In the genomic region with DNA sequence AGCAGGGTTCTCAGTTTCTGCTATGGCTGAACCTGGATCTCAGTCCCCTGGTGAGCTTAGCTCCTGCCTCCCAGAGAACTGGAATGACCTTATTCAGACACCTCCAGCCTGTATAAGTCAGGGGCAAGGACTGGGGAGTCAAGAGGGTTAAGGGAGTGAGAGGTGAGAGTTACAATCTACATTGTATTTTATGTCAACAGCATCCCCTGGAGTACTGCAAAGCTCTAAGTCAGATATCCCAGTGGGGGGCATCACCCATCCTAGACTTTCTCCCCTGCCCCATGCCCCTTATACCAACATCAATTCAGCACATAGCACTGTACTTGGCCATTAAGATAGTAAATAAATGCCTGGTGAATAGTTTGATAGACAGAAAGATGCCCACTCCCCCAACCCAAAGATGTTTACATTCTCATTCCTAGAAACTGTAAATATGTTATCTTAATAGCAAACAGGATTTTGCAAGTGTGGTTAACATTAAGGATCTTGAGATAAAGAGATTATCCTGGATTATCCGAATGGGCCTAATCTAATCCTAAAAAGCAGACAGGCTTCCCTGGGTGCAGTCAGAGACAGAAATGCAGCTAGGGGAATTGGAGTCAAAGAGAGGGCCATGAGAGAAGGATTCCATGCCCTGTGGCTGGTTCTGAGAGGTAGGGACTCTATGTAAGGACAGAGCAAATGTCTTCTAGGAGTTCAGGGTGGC, we compare ENCODE assay signal across 18 cellular contexts.
DNase-seq lines count a peak whose midpoint lies in the region; ATAC-seq and TF ChIP-seq lines count a peak whose summit lies in the region.
"Had no signal": no experiment of that assay in that cellular context is flagged by ENCODE, and none has a peak within 500 bp of the region (broad histone marks: within the 10 kb centered on the region; RNA-seq: fewer than 3 reads in every experiment).

No MANE protein-coding gene starts in this region.

- H3K27me3 ChIP-seq in MM.1S (replicated peaks; ENCODE audit: insufficient read depth, low read length) = no peaks in the 10 kb centered on the region
- H3K27me3 ChIP-seq: adrenal gland, cardiac muscle cell had no signal

- H3K27ac Mint-ChIP-seq in activated CD8-positive, alpha-beta memory T cell treated with anti-CD3 and anti-CD28 coated beads, Interleukin-2, amount 10 ng/mL, durations not matched to agents 7 days and 5 days = peak overlapping the region; percentile 94
- H3K27ac Mint-ChIP-seq in activated naive CD8-positive, alpha-beta T cell = peak overlapping the region; percentile 41
- H3K27ac Mint-ChIP-seq: H9 had no signal

- peak overlapping the region; percentile 71 for H3K4me2 ChIP-seq in MM.1S (ENCODE audit: low read depth, low read length)

- peak overlapping the region; percentile 16; the same call in 1 of the 2 replicates for H3K9ac ChIP-seq in MM.1S (ENCODE audit: low read length)

- peaks cover 10% of the 10 kb centered on the region for H3F3A ChIP-seq in MM.1S (ENCODE audit: insufficient read depth, low read length)

- no peak for TF ChIP-seq CTCF in MM.1S (IDR thresholded peaks at IDR 0.05; ENCODE audit: low read length)

- no peaks in the 10 kb centered on the region for H3K79me2 ChIP-seq in MM.1S (ENCODE audit: low read length)

- H3K4me1 Mint-ChIP-seq in activated CD8-positive, alpha-beta memory T cell treated with anti-CD3 and anti-CD28 coated beads, Interleukin-2, amount 10 ng/mL, durations not matched to agents 7 days and 5 days = peaks cover 75% of the 10 kb centered on the region
- H3K4me1 Mint-ChIP-seq in activated naive CD8-positive, alpha-beta T cell (ENCODE audit: low read depth) = peaks cover 56% of the 10 kb centered on the region

- no peaks in the 10 kb centered on the region for H3K9me2 ChIP-seq in MM.1S (replicated peaks; ENCODE audit: insufficient read depth, low read length)

- H3K27ac ChIP-seq in MM.1S (ENCODE audit: low read length) (peak overlapping the region; percentile 63), skin epidermis (peak overlapping the region in 14 of 21 experiments; percentile 2 to 87 (median 56))
- H3K27ac ChIP-seq: adrenal gland, cardiac muscle cell, HL-60 had no signal

- H3K4me3 Mint-ChIP-seq in activated CD8-positive, alpha-beta memory T cell treated with anti-CD3 and anti-CD28 coated beads, Interleukin-2, amount 10 ng/mL, durations not matched to agents 7 days and 5 days = peak overlapping the region; percentile 86
- H3K4me3 Mint-ChIP-seq in activated naive CD8-positive, alpha-beta T cell = no peak overlapping the region
- H3K4me3 Mint-ChIP-seq: H9 had no signal

- peak overlapping the region; percentile 13 for H3K4me3 ChIP-seq in MM.1S (ENCODE audit: low read length)
- H3K4me3 ChIP-seq in skin epidermis = peak overlapping the region in 3 of 7 experiments; percentile 4 to 22 (median 12)
- H3K4me3 ChIP-seq: adrenal gland, cardiac muscle cell had no signal

- ATAC-seq in activated CD8-positive, alpha-beta memory T cell treated with anti-CD3 and anti-CD28 coated beads, Interleukin-2, amount 10 ng/mL, durations not matched to agents 7 days and 5 days = peak; percentile 4
- no peak for ATAC-seq in GM19035 (IDR thresholded peaks at IDR 0.05; ENCODE audit: unreplicated experiment)
- ATAC-seq: esophagus mucosa, left lobe of liver had no signal

- no peaks in the 10 kb centered on the region for H3K9me3 Mint-ChIP-seq in activated CD8-positive, alpha-beta memory T cell treated with anti-CD3 and anti-CD28 coated beads, Interleukin-2, amount 10 ng/mL, durations not matched to agents 7 days and 5 days (ENCODE audit: low read depth)
- H3K9me3 Mint-ChIP-seq in activated naive CD8-positive, alpha-beta T cell (ENCODE audit: low read depth) = no peaks in the 10 kb centered on the region

- no peaks in the 10 kb centered on the region for H3K36me3 ChIP-seq in MM.1S (replicated peaks; ENCODE audit: insufficient read depth, low read length)
- H3K36me3 ChIP-seq: adrenal gland, cardiac muscle cell had no signal

- DNase-seq in activated CD8-positive, alpha-beta memory T cell treated with anti-CD3 and anti-CD28 coated beads, Interleukin-2, amount 10 ng/mL, durations not matched to agents 7 days and 5 days = no peak
- no peak for DNase-seq in activated CD8-positive, alpha-beta memory T cell treated with anti-CD3 and anti-CD28 coated beads for 24 hours
- no peak for DNase-seq in MM.1S
- DNase-seq in NCI-H526 treated with DMSO at 0.1 percent for 48 hours (lab: John Stamatoyannopoulos, UW) = no peak
- DNase-seq in NCI-H146 (lab: John Stamatoyannopoulos, UW) = no peak
- DNase-seq: H9, NCI-H1930, NCI-H446, SHP77, trophoblast cell had no signal

- CTCF ChIA-PET in activated CD8-positive, alpha-beta memory T cell treated with anti-CD3 and anti-CD28 coated beads, Interleukin-2, amount 10 ng/mL, durations not matched to agents 7 days and 5 days (lab: Charles Lee) = interaction anchor here (0.5 to 9.2 kb wide), 21 partner anchors 10 to 255 kb away, joined by 3 to 207 read pairs (median 8); partner anchors contain the start of genes FAM98B and RASGRP1

- H3K36me3 Mint-ChIP-seq in activated CD8-positive, alpha-beta memory T cell treated with anti-CD3 and anti-CD28 coated beads, Interleukin-2, amount 10 ng/mL, durations not matched to agents 7 days and 5 days = peaks cover 20% of the 10 kb centered on the region
- no peaks in the 10 kb centered on the region for H3K36me3 Mint-ChIP-seq in activated naive CD8-positive, alpha-beta T cell

- H3K27me3 Mint-ChIP-seq in activated CD8-positive, alpha-beta memory T cell treated with anti-CD3 and anti-CD28 coated beads, Interleukin-2, amount 10 ng/mL, durations not matched to agents 7 days and 5 days = no peaks in the 10 kb centered on the region
- H3K27me3 Mint-ChIP-seq in activated naive CD8-positive, alpha-beta T cell = no peaks in the 10 kb centered on the region

- no peaks in the 10 kb centered on the region for H3K9me3 ChIP-seq in MM.1S (replicated peaks; ENCODE audit: insufficient read depth, low read length)
- H3K9me3 ChIP-seq: adrenal gland had no signal

- H3K4me1 ChIP-seq in MM.1S (ENCODE audit: low read length) = peaks cover 23% of the 10 kb centered on the region
- H3K4me1 ChIP-seq: adrenal gland had no signal

- H4K20me1 ChIP-seq in MM.1S (ENCODE audit: insufficient read depth, low read length) = no peaks in the 10 kb centered on the region

- H2AFZ ChIP-seq in MM.1S (ENCODE audit: low read length) = peak overlapping the region; percentile 86
